18 cellular contexts compared by ENCODE assay signal in the genomic region with DNA sequence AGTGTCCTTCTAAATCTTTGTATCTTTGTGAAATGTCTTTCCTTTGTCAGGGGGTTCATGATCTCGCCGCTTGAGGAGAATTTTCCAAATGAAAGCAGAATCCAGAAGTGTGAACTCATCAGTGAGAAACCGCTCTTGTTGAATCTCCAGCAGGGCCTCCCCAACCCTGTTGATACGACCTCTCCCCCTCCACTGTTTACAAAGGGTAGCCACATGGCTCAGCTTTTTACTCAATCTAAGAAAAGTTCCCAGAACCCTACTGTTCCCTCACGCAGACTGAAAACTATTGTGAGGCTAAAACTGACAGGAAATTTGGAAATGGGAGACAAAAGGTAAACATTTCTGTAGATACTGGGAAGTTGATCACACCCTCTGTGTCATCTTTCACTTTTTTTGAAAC.
DNase-seq lines count a peak whose midpoint lies in the region; ATAC-seq and TF ChIP-seq lines count a peak whose summit lies in the region.
"Had no signal": no experiment of that assay in that cellular context is flagged by ENCODE, and none has a peak within 500 bp of the region (broad histone marks: within the 10 kb centered on the region; RNA-seq: fewer than 3 reads in every experiment).

No MANE protein-coding gene starts in this region.

- peaks cover 2% of the 10 kb centered on the region for H3K36me3 Mint-ChIP-seq in osteocyte (ENCODE audit: unreplicated experiment)
- H3K36me3 Mint-ChIP-seq in activated T-cell treated with anti-CD3 and anti-CD28 coated beads, Interleukin-2, amount 50 U/mL, for 72 hours (ENCODE audit: insufficient read depth in 2 of 2) = no peaks in the 10 kb centered on the region

- H3K27me3 ChIP-seq in mesenchymal stem cell (ENCODE audit: control insufficient read depth in 1 of 2, insufficient read depth in 1 of 2, low read length in 2 of 2) = no peaks in the 10 kb centered on the region
- H3K27me3 ChIP-seq: SJSA1 had no signal

- no peak overlapping the region for H2AK5ac ChIP-seq in mesenchymal stem cell (ENCODE audit: low read length, severe bottlenecking)

- TF ChIP-seq POLR2A in lower leg skin (IDR thresholded peaks at IDR 0.05) = no peak

- no peak overlapping the region for H3K14ac ChIP-seq in mesenchymal stem cell (ENCODE audit: low read length in 2 of 2)

- H3K9me3 ChIP-seq in mesenchymal stem cell (ENCODE audit: control insufficient read depth, low read length) = no peaks in the 10 kb centered on the region
- H3K9me3 ChIP-seq: SJSA1 had no signal

- no peak overlapping the region for H2AFZ ChIP-seq in mesenchymal stem cell (ENCODE audit: low read depth, low read length)
- H2AFZ ChIP-seq: PC-9 had no signal

- peak overlapping the region; percentile 72 for H3K27ac Mint-ChIP-seq in osteocyte (ENCODE audit: unreplicated experiment)
- no peak overlapping the region for H3K27ac Mint-ChIP-seq in activated T-cell treated with anti-CD3 and anti-CD28 coated beads, Interleukin-2, amount 50 U/mL, for 72 hours

- peak overlapping the region; percentile 50 for H3K27ac ChIP-seq in mesenchymal stem cell (ENCODE audit: low read length, poor library complexity, severe bottlenecking)
- H3K27ac ChIP-seq: PC-9, SJSA1 had no signal

- H2BK12ac ChIP-seq in mesenchymal stem cell (ENCODE audit: low read length in 2 of 2) = no peak overlapping the region

- H3K4me3 ChIP-seq in mesenchymal stem cell (ENCODE audit: insufficient read depth in 1 of 2, low read depth in 1 of 2, low read length in 2 of 2) (no peak overlapping the region), lower leg skin (ENCODE audit: low read depth, poor library complexity, severe bottlenecking) (no peak overlapping the region)
- H3K4me3 ChIP-seq: K562, PC-9, SJSA1 had no signal

- no peak overlapping the region for H2BK120ac ChIP-seq in mesenchymal stem cell (ENCODE audit: low read depth, low read length)

- H4K8ac ChIP-seq in mesenchymal stem cell (ENCODE audit: low read length) = no peak overlapping the region

- no peak for TF ChIP-seq CTCF in osteocyte (IDR thresholded peaks at IDR 0.05)
- no peak for TF ChIP-seq CTCF in lower leg skin (IDR thresholded peaks at IDR 0.05)

- no peak overlapping the region for H3K23ac ChIP-seq in mesenchymal stem cell (ENCODE audit: low read length in 2 of 2)

- DNase-seq in NCI-H69 (lab: John Stamatoyannopoulos, UW) = peak; percentile 65
- peak; percentile 90 for DNase-seq in brain pericyte (ENCODE audit: low read depth, low spot score)
- DNase-seq in mesenchymal stem cell = peak; percentile 49
- no peak for DNase-seq in osteocyte (ENCODE audit: extremely low spot score, unreplicated experiment)
- no peak for DNase-seq in lower leg skin (ENCODE audit: low spot score in 2 of 2)
- no peak for DNase-seq in SW 1271 (lab: John Stamatoyannopoulos, UW)
- no peak for DNase-seq in activated T-cell treated with anti-CD3 and anti-CD28 coated beads, Interleukin-2, amount 50 U/mL, for 72 hours
- DNase-seq: DMS79 treated with DMSO at 0.1 percent for 48 hours, HCEC 1CT, NCI-H1105, NCI-H1694 treated with DMSO at 0.1 percent for 48 hours, NCI-H510A, NCI-H774, PC-9 had no signal

- H3K4me2 ChIP-seq in mesenchymal stem cell (ENCODE audit: low read length, poor library complexity, severe bottlenecking) = no peak overlapping the region
- H3K4me2 ChIP-seq: PC-9 had no signal

- H3K4me1 ChIP-seq in mesenchymal stem cell (ENCODE audit: control insufficient read depth, insufficient read depth, low read depth, low read length) = peaks cover 3% of the 10 kb centered on the region

- no peak overlapping the region for H4K91ac ChIP-seq in mesenchymal stem cell (ENCODE audit: low read length)

- H3K4me3 Mint-ChIP-seq in osteocyte (ENCODE audit: unreplicated experiment) = no peak overlapping the region
- no peak overlapping the region for H3K4me3 Mint-ChIP-seq in activated T-cell treated with anti-CD3 and anti-CD28 coated beads, Interleukin-2, amount 50 U/mL, for 72 hours
- H3K4me3 Mint-ChIP-seq: CD14-positive monocyte had no signal

- H3K9ac ChIP-seq in mesenchymal stem cell (ENCODE audit: low read length) = no peak overlapping the region

- no peaks in the 10 kb centered on the region for H3K27me3 Mint-ChIP-seq in osteocyte (ENCODE audit: unreplicated experiment)
- H3K27me3 Mint-ChIP-seq in activated T-cell treated with anti-CD3 and anti-CD28 coated beads, Interleukin-2, amount 50 U/mL, for 72 hours (ENCODE audit: low read depth) = no peaks in the 10 kb centered on the region

- peaks cover 56% of the 10 kb centered on the region for H3K4me1 Mint-ChIP-seq in osteocyte (ENCODE audit: unreplicated experiment)
- no peaks in the 10 kb centered on the region for H3K4me1 Mint-ChIP-seq in activated T-cell treated with anti-CD3 and anti-CD28 coated beads, Interleukin-2, amount 50 U/mL, for 72 hours (ENCODE audit: low read depth)

- ATAC-seq in GM18511 (IDR thresholded peaks at IDR 0.05; ENCODE audit: unreplicated experiment) = no peak
- ATAC-seq in activated T-cell treated with anti-CD3 and anti-CD28 coated beads, Interleukin-2, amount 50 U/mL, for 72 hours (replicated peaks in 1 of 2) = no peak
- ATAC-seq: K562 had no signal

- intact Hi-C loops in lower leg skin (cut with DNase I; ENCODE audit: low total_unique reads) = no loop called here

- 75% methylated on average over 5 of the region's 5 CpGs for WGBS in mesenchymal stem cell
- 90 to 95% methylated on average over 5 of the region's 5 CpGs for WGBS in lower leg skin, 2 donors

- H3K18ac ChIP-seq in mesenchymal stem cell (ENCODE audit: low read depth in 1 of 2, low read length in 2 of 2) = no peak overlapping the region

- H3K9me3 Mint-ChIP-seq in osteocyte (ENCODE audit: unreplicated experiment) = no peaks in the 10 kb centered on the region
- peaks cover 0 to 3% of the 10 kb centered on the region in 2 donors for H3K9me3 Mint-ChIP-seq in activated T-cell treated with anti-CD3 and anti-CD28 coated beads, Interleukin-2, amount 50 U/mL, for 72 hours

- peaks cover 3 to 58% of the 10 kb centered on the region in 2 experiments for H3K36me3 ChIP-seq in mesenchymal stem cell (ENCODE audit: control insufficient read depth in 1 of 2, insufficient read depth in 2 of 2, low read depth in 1 of 2, low read length in 2 of 2)
- H3K36me3 ChIP-seq: SJSA1 had no signal

- H2BK15ac ChIP-seq in mesenchymal stem cell (ENCODE audit: low read depth, poor library complexity, severe bottlenecking) = no peak overlapping the region

- H3K79me1 ChIP-seq in mesenchymal stem cell (replicated peaks; ENCODE audit: low read length, poor library complexity, severe bottlenecking) = no peaks in the 10 kb centered on the region

- H3K4ac ChIP-seq in mesenchymal stem cell (ENCODE audit: low read depth in 1 of 2, low read length in 2 of 2) = no peak overlapping the region

- no peak overlapping the region for H2BK5ac ChIP-seq in mesenchymal stem cell (ENCODE audit: low read depth, low read length, poor library complexity, severe bottlenecking)

Comparison
In these comparisons a context has a peak if more than half of its experiments do, and no peak if none do; other contexts are left out.
1. DNase-seq: peak in NCI-H69 (single experiment), brain pericyte (single experiment) and mesenchymal stem cell (single experiment); none in osteocyte (single experiment), lower leg skin (0 of 2), SW 1271 (0 of 2) and activated T-cell treated with anti-CD3 and anti-CD28 coated beads, Interleukin-2, amount 50 U/mL, for 72 hours (0 of 2).